8 cellular contexts compared by ENCODE assay signal in the genomic region with DNA sequence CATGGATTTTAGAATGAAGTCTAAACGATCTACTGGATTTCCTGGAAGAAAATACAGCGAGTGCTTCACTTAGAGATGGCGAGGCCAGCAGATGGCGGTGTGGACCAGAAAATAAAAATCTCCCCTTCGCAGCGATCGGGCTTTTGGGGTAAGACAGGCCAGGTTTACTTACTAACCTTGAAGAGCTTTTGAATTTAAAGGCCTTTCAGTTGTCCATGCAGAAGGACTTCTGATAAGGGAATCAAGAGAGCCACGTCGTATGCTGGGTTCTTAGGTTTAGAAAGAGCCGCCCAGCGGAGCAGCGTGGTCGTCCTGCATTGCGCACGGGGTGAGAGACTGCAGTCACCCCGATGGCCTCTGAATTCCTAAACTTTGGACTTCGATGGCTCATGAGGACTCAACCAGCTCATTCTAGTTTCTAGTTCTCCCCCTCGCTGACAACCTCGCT.
DNase-seq lines count a peak whose midpoint lies in the region; ATAC-seq, FAIRE-seq and TF ChIP-seq lines count a peak whose summit lies in the region.

No MANE protein-coding gene starts in this region.

- H3K36me3 ChIP-seq in SK-N-MC (ENCODE audit: insufficient read depth, low read length) (no peaks in the 10 kb centered on the region), bronchial epithelial cell (ENCODE audit: control insufficient read depth, insufficient read depth, low read length) (no peaks in the 10 kb centered on the region)

- TF ChIP-seq CTCF in GM10266 (IDR thresholded peaks at IDR 0.05; ENCODE audit: control insufficient read depth, insufficient read depth, low read depth, missing control alignments) (peak; percentile 58), bronchial epithelial cell (IDR thresholded peaks at IDR 0.05; ENCODE audit: insufficient read depth, low read length, severe bottlenecking) (peak; percentile 70)

- ATAC-seq in GM18861 (IDR thresholded peaks at IDR 0.05; ENCODE audit: unreplicated experiment) = no peak

- H3K27ac ChIP-seq in SK-N-MC = no peak overlapping the region

- H3K9me3 ChIP-seq in SK-N-MC (ENCODE audit: low read depth, low read length) = no peaks in the 10 kb centered on the region

- H3K27me3 ChIP-seq in bronchial epithelial cell (ENCODE audit: control insufficient read depth, insufficient read depth, low read length) = no peaks in the 10 kb centered on the region

- H3K4me3 ChIP-seq in SK-N-MC (no peak overlapping the region; the same call in 1 of the 2 replicates), bronchial epithelial cell (ENCODE audit: low read depth, low read length) (no peak overlapping the region)

- peak; percentile 56 for DNase-seq in GM10266 (ENCODE audit: extremely low spot score)
- peak; percentile 35 to 96 (median 85) for DNase-seq in NCI-H1417 (lab: John Stamatoyannopoulos, UW)
- DNase-seq in SK-N-MC (ENCODE audit: low read depth, low spot score) = peak; percentile 51
- peak; percentile 33 for DNase-seq in bronchial epithelial cell (ENCODE audit: low read depth)
- peak; percentile 32 for DNase-seq in kidney glomerular epithelial cell (lab: John Stamatoyannopoulos, UW)
- peak; percentile 10 to 23 (median 11) for DNase-seq in stimulated activated CD4-positive, alpha-beta T cell treated with anti-CD3 and anti-CD28 coated beads, TNF-alpha, amount 100 ng/mL, for 48 hours (ENCODE audit: low read depth in 3 of 3)
- DNase-seq in central memory CD4-positive, alpha-beta T cell = no peak

- no peak for FAIRE-seq in bronchial epithelial cell (lab: Jason Lieb, UNC)

- peak overlapping the region; percentile 9 for H3K9ac ChIP-seq in SK-N-MC (ENCODE audit: insufficient read length)
